ENCODE assay signal across 24 cellular contexts in genomic region chr10:110448682-110449418, GRCh38. TPM values are rescaled to one million over a fixed set of nuclear protein-coding genes. Genes with fewer than 3 reads are reported as not detected.
DNase-seq lines count a peak whose midpoint lies in the region; ATAC-seq, FAIRE-seq and TF ChIP-seq lines count a peak whose summit lies in the region.
"Had no signal": no experiment of that assay in that cellular context is flagged by ENCODE, and none has a peak within 500 bp of the region (broad histone marks: within the 10 kb centered on the region; RNA-seq: fewer than 3 reads in every experiment).

No MANE protein-coding gene starts in this region.

- no peaks in the 10 kb centered on the region for H3K27me3 ChIP-seq in KMS-11 (ENCODE audit: insufficient read depth, low read depth)
- H3K27me3 ChIP-seq: pancreas, Peyer's patch, stomach, upper lobe of left lung had no signal

- peaks cover 5% of the 10 kb centered on the region for H3K9me3 Mint-ChIP-seq in activated CD4-positive, alpha-beta memory T cell treated with anti-CD3 and anti-CD28 coated beads, Interleukin-2, amount 10 ng/mL, durations not matched to agents 7 days and 5 days
- no peaks in the 10 kb centered on the region for H3K9me3 Mint-ChIP-seq in activated CD4-positive, alpha-beta memory T cell treated with anti-CD3 and anti-CD28 coated beads for 36 hours
- H3K9me3 Mint-ChIP-seq: activated naive CD4-positive, alpha-beta T cell treated with anti-CD3 and anti-CD28 coated beads, Interleukin-2, amount 50 U/mL, for 24 hours; GM23338 had no signal

- H3K27ac ChIP-seq in KMS-11 = peak overlapping the region; percentile 82
- H3K27ac ChIP-seq: pancreas, Peyer's patch, SK-N-MC, stomach, upper lobe of left lung had no signal

- CTCF ChIA-PET in activated CD4-positive, alpha-beta memory T cell treated with anti-CD3 and anti-CD28 coated beads, Interleukin-2, amount 10 ng/mL, durations not matched to agents 7 days and 5 days (lab: Charles Lee) = interaction anchor here (1.0 kb wide), 1 partner anchor 34 kb away, joined by 3 read pairs; no protein-coding TSS in a partner anchor
- CTCF ChIA-PET in activated CD4-positive, alpha-beta memory T cell treated with anti-CD3 and anti-CD28 coated beads for 36 hours (lab: Charles Lee) = interaction anchor here (0.9 kb wide), 1 partner anchor 16 kb away, joined by 3 read pairs; no protein-coding TSS in a partner anchor

- DNase-seq in activated CD4-positive, alpha-beta memory T cell treated with anti-CD3 and anti-CD28 coated beads, Interleukin-2, amount 10 ng/mL, durations not matched to agents 7 days and 5 days = no peak
- DNase-seq in activated CD4-positive, alpha-beta memory T cell treated with anti-CD3 and anti-CD28 coated beads for 36 hours = no peak
- peak; percentile 18 for DNase-seq in choroid plexus epithelial cell (ENCODE audit: low read depth)
- peak; percentile 13 for DNase-seq in sciatic nerve (ENCODE audit: low spot score)
- no peak for DNase-seq in inferior parietal cortex (ENCODE audit: extremely low spot score)
- no peak for DNase-seq in HTR-8/SVneo (ENCODE audit: insufficient read length, low spot score)
- no peak for DNase-seq in NCI-H2196 (lab: John Stamatoyannopoulos, UW; ENCODE audit: unreplicated experiment)
- DNase-seq: Calu3; mammary epithelial cell; NCI-H146; NCI-H82; pancreas; stimulated activated CD4-positive, alpha-beta T cell treated with anti-CD3 and anti-CD28 coated beads, Interleukin-1b, Interleukin-23, amount 100 ng/mL, for 48 hours; stomach had no signal

- POLR2A ChIA-PET in activated CD4-positive, alpha-beta memory T cell treated with anti-CD3 and anti-CD28 coated beads, Interleukin-2, amount 10 ng/mL, durations not matched to agents 7 days and 5 days (lab: Charles Lee) = no interaction called here
- POLR2A ChIA-PET in activated CD4-positive, alpha-beta memory T cell treated with anti-CD3 and anti-CD28 coated beads for 36 hours (lab: Charles Lee) = no interaction called here

- no peak for FAIRE-seq in HTR-8/SVneo (lab: Jason Lieb, UNC)
- FAIRE-seq: A204.1, endometrium, GM19239, islet of Langerhans, pancreas had no signal

- no peak for TF ChIP-seq CTCF in KMS-11 (conservative IDR thresholded peaks at IDR 0.05; ENCODE audit: low read depth, low read length)
- TF ChIP-seq CTCF in choroid plexus epithelial cell (conservative IDR thresholded peaks at IDR 0.05; ENCODE audit: low read depth, low read length) = no peak

- H3K4me2 ChIP-seq in KMS-11 = peak overlapping the region; percentile 51
- H3K4me2 ChIP-seq: GM23338 had no signal

- H4K20me1 ChIP-seq in KMS-11 (ENCODE audit: insufficient read depth) = no peaks in the 10 kb centered on the region

- peaks cover 6% of the 10 kb centered on the region for H3K36me3 Mint-ChIP-seq in activated CD4-positive, alpha-beta memory T cell treated with anti-CD3 and anti-CD28 coated beads, Interleukin-2, amount 10 ng/mL, durations not matched to agents 7 days and 5 days (ENCODE audit: low read depth)
- H3K36me3 Mint-ChIP-seq in activated CD4-positive, alpha-beta memory T cell treated with anti-CD3 and anti-CD28 coated beads for 36 hours = no peaks in the 10 kb centered on the region
- H3K36me3 Mint-ChIP-seq: activated naive CD4-positive, alpha-beta T cell treated with anti-CD3 and anti-CD28 coated beads, Interleukin-2, amount 50 U/mL, for 24 hours had no signal

- ATAC-seq in sciatic nerve = no peak
- ATAC-seq: GM23338, pancreas had no signal

- H3K9ac ChIP-seq in KMS-11 = peak overlapping the region; percentile 31; the same call in 1 of the 2 replicates

- H3K4me3 Mint-ChIP-seq in activated CD4-positive, alpha-beta memory T cell treated with anti-CD3 and anti-CD28 coated beads, Interleukin-2, amount 10 ng/mL, durations not matched to agents 7 days and 5 days = no peak overlapping the region
- H3K4me3 Mint-ChIP-seq in activated CD4-positive, alpha-beta memory T cell treated with anti-CD3 and anti-CD28 coated beads for 36 hours = no peak overlapping the region
- H3K4me3 Mint-ChIP-seq: activated naive CD4-positive, alpha-beta T cell treated with anti-CD3 and anti-CD28 coated beads, Interleukin-2, amount 50 U/mL, for 24 hours; GM23338 had no signal

- peak overlapping the region; percentile 64 for H3K27ac Mint-ChIP-seq in activated CD4-positive, alpha-beta memory T cell treated with anti-CD3 and anti-CD28 coated beads, Interleukin-2, amount 10 ng/mL, durations not matched to agents 7 days and 5 days
- no peak overlapping the region for H3K27ac Mint-ChIP-seq in activated CD4-positive, alpha-beta memory T cell treated with anti-CD3 and anti-CD28 coated beads for 36 hours
- H3K27ac Mint-ChIP-seq: activated naive CD4-positive, alpha-beta T cell treated with anti-CD3 and anti-CD28 coated beads, Interleukin-2, amount 50 U/mL, for 24 hours; GM23338 had no signal

- intact Hi-C loops in activated CD4-positive, alpha-beta memory T cell treated with anti-CD3 and anti-CD28 coated beads for 36 hours (cut with micrococcal nuclease) = no loop called here
- intact Hi-C loops in sciatic nerve (cut with DNase I) = no loop called here

- H3K27me3 Mint-ChIP-seq in activated CD4-positive, alpha-beta memory T cell treated with anti-CD3 and anti-CD28 coated beads, Interleukin-2, amount 10 ng/mL, durations not matched to agents 7 days and 5 days = peaks cover 18% of the 10 kb centered on the region
- H3K27me3 Mint-ChIP-seq in activated CD4-positive, alpha-beta memory T cell treated with anti-CD3 and anti-CD28 coated beads for 36 hours = no peaks in the 10 kb centered on the region
- H3K27me3 Mint-ChIP-seq: activated naive CD4-positive, alpha-beta T cell treated with anti-CD3 and anti-CD28 coated beads, Interleukin-2, amount 50 U/mL, for 24 hours had no signal

- H3K36me3 ChIP-seq in KMS-11 (ENCODE audit: insufficient read depth) = no peaks in the 10 kb centered on the region
- H3K36me3 ChIP-seq: pancreas, Peyer's patch, stomach, upper lobe of left lung had no signal

- peak overlapping the region; percentile 25; the same call in 1 of the 2 replicates for H2AFZ ChIP-seq in KMS-11 (ENCODE audit: low read depth)
- H2AFZ ChIP-seq: GM23338 had no signal

- no peaks in the 10 kb centered on the region for H3K79me2 ChIP-seq in KMS-11 (ENCODE audit: insufficient read depth, low read depth)

- peaks cover 72% of the 10 kb centered on the region for H3K4me1 ChIP-seq in KMS-11 (ENCODE audit: low read depth, poor library complexity, severe bottlenecking)
- H3K4me1 ChIP-seq: pancreas, Peyer's patch had no signal

- H3K4me1 Mint-ChIP-seq in activated CD4-positive, alpha-beta memory T cell treated with anti-CD3 and anti-CD28 coated beads, Interleukin-2, amount 10 ng/mL, durations not matched to agents 7 days and 5 days = peaks cover 24% of the 10 kb centered on the region
- no peaks in the 10 kb centered on the region for H3K4me1 Mint-ChIP-seq in activated CD4-positive, alpha-beta memory T cell treated with anti-CD3 and anti-CD28 coated beads for 36 hours (ENCODE audit: low read depth)
- H3K4me1 Mint-ChIP-seq: activated naive CD4-positive, alpha-beta T cell treated with anti-CD3 and anti-CD28 coated beads, Interleukin-2, amount 50 U/mL, for 24 hours had no signal

- H3K4me3 ChIP-seq in KMS-11 (IDR thresholded peaks at IDR 0.05; ENCODE audit: insufficient read depth, low read depth, low read length) (no peak overlapping the region), choroid plexus epithelial cell (ENCODE audit: low read depth, low read length) (no peak overlapping the region)
- H3K4me3 ChIP-seq: GM23338, pancreas, Peyer's patch, SK-N-MC, stomach, upper lobe of left lung had no signal

RNA-seq across cellular contexts. Expression of gene DUSP5, which starts 48.9 kb away (rescaled TPM):
- 100 to 1,000 TPM; 143 TPM for total RNA-seq in activated CD4-positive, alpha-beta memory T cell treated with anti-CD3 and anti-CD28 coated beads, Interleukin-2, amount 10 ng/mL, durations not matched to agents 7 days and 5 days
- 100 to 1,000 TPM; 171 to 176 TPM for total RNA-seq in activated CD4-positive, alpha-beta memory T cell treated with anti-CD3 and anti-CD28 coated beads for 36 hours
- total RNA-seq in sciatic nerve = 53.5 TPM

Comparison
In these comparisons a context has a peak if more than half of its experiments do, and no peak if none do; other contexts are left out.
1. DNase-seq: peak in choroid plexus epithelial cell (single experiment) and sciatic nerve (single experiment); none in activated CD4-positive, alpha-beta memory T cell treated with anti-CD3 and anti-CD28 coated beads, Interleukin-2, amount 10 ng/mL, durations not matched to agents 7 days and 5 days (single experiment), activated CD4-positive, alpha-beta memory T cell treated with anti-CD3 and anti-CD28 coated beads for 36 hours (single experiment), inferior parietal cortex (single experiment), HTR-8/SVneo (single experiment) and NCI-H2196 (single experiment).